Comparison of ENCODE assay signal across 8 cellular contexts in the genomic region with DNA sequence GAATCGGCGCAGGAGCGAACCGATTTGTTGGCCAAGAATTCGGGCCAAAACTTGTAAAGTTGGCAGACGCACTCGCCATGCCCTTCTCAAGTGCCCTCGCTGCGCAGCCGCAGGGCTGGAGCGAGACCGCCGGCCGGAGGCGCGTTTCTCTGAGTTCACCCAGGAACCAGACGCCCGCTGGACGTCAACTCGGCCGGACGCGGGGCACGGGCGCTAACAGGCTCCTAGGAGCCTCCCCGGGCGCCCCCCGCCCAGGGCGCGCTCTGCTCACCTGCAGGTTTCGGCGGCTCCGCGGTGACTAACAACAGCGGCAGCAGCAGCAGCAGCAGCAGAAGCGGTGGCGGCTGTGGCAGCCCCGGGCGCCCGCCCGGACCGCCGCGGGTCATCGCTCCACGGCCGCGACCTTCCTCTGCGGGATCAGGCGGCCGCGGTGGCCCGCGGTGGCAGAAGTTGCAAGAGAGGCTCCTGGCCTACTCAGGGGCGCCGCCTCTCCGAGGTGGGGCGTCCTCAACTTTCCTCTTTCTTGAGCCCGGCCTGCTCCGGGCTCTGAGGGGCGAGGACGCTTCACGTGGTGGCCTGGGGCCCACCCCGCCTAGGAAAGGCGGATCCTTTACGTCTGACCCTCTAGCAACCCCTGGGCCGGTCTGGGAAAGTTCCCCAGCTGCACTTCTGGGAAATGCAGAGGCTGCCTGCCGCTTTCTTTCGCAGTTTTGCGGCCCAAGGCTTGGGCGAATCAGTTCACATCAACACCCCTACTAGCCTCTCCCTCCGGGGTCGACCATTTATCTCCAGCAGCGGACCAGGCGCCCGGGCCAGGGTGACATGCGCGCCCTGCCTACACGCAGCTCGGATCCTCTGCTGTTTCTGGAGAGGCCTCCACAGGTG. TPM values are rescaled to one million over a fixed set of nuclear protein-coding genes. Genes with fewer than 3 reads are reported as not detected.
DNase-seq lines count a peak whose midpoint lies in the region; ATAC-seq and TF ChIP-seq lines count a peak whose summit lies in the region.

A gene with protein sequence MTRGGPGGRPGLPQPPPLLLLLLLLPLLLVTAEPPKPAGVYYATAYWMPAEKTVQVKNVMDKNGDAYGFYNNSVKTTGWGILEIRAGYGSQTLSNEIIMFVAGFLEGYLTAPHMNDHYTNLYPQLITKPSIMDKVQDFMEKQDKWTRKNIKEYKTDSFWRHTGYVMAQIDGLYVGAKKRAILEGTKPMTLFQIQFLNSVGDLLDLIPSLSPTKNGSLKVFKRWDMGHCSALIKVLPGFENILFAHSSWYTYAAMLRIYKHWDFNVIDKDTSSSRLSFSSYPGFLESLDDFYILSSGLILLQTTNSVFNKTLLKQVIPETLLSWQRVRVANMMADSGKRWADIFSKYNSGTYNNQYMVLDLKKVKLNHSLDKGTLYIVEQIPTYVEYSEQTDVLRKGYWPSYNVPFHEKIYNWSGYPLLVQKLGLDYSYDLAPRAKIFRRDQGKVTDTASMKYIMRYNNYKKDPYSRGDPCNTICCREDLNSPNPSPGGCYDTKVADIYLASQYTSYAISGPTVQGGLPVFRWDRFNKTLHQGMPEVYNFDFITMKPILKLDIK (minus strand): TSS at position 573 of the 885 bp plus-strand sequence. CDS start 187 bp downstream, at position 386.

- H3K4me3 ChIP-seq in AG04450 (ENCODE audit: low read depth, low read length) (peak within 1 kb of the TSS; percentile 45), brain microvascular endothelial cell (ENCODE audit: low read depth, low read length) (peak within 1 kb of the TSS; percentile 52), gastrocnemius medialis (peak within 1 kb of the TSS; percentile 63 to 73 (median 68))

- TF ChIP-seq CTCF in AG04450 (IDR thresholded peaks at IDR 0.05; ENCODE audit: low read depth, low read length) (no peak), brain microvascular endothelial cell (IDR thresholded peaks at IDR 0.05; ENCODE audit: low read depth, low read length, missing control alignments) (no peak), gastrocnemius medialis (IDR thresholded peaks at IDR 0.05 in 4 of 5, conservative IDR thresholded peaks at IDR 0.05 in 1 of 5) (no peak)

- TF ChIP-seq RAD21 in Ishikawa (IDR thresholded peaks at IDR 0.05; ENCODE audit: low read depth), result no peak

- no peak for TF ChIP-seq POLR2A in GM18505 (IDR thresholded peaks at IDR 0.05; ENCODE audit: borderline replicate concordance, extremely low read depth, insufficient read depth, insufficient read length)
- peak; percentile 71 to 80 for TF ChIP-seq POLR2A in gastrocnemius medialis (IDR thresholded peaks at IDR 0.05)

- peaks cover 5% of the 10 kb centered on the region; the same call in 1 of the 2 replicates for H3K9me3 ChIP-seq in AG04450 (ENCODE audit: control insufficient read depth, insufficient read depth, low read length)
- H3K9me3 ChIP-seq in gastrocnemius medialis, result no peaks in the 10 kb centered on the region

- H3K4me1 ChIP-seq in gastrocnemius medialis, result peaks cover 5 to 8% of the 10 kb centered on the region in 2 donors

- no peaks in the 10 kb centered on the region for H3K36me3 ChIP-seq in brain microvascular endothelial cell (replicated peaks)
- no peaks in the 10 kb centered on the region for H3K36me3 ChIP-seq in gastrocnemius medialis

- POLR2A ChIA-PET in AG04450 (lab: Yijun Ruan, JAX), result no interaction called here

- TF ChIP-seq EP300 in Ishikawa (IDR thresholded peaks at IDR 0.05; ENCODE audit: borderline replicate concordance), result no peak

- no peak within 1 kb of the TSS for H3K27ac ChIP-seq in AG04450 (ENCODE audit: low read depth, low read length)
- H3K27ac ChIP-seq in brain microvascular endothelial cell, result no peak within 1 kb of the TSS
- H3K27ac ChIP-seq in gastrocnemius medialis, result peak within 1 kb of the TSS; percentile 84 to 94 (median 89)

- intact Hi-C loops in gastrocnemius medialis (cut with DNase I; ENCODE audit: low total_unique reads), result loop anchor here (5.0 kb wide), 1 partner anchor 200 kb away; the partner anchor contains the start of gene ATF7IP

- in situ Hi-C loops in brain microvascular endothelial cell (cut with HindIII; ENCODE audit: low pct_ligation_motif_present, low sequenced_read_pairs), result no loop called here
- in situ Hi-C loops in gastrocnemius medialis (cut with MboI; ENCODE audit: low sequenced_read_pairs in 4 of 4), result no loop called here
- in situ Hi-C loops in KBM-7 (cut with MboI; ENCODE audit: low pct_unique_long_range_greater_than_20kb, low sequenced_read_pairs), result no loop called here

- H3K27me3 ChIP-seq in AG04450 (ENCODE audit: control insufficient read depth, insufficient read depth, low read length) (peaks cover 5% of the 10 kb centered on the region), brain microvascular endothelial cell (replicated peaks) (no peaks in the 10 kb centered on the region), gastrocnemius medialis (no peaks in the 10 kb centered on the region)

- CTCF ChIA-PET in AG04450 (lab: Charles Lee), result interaction anchor here (0.6 kb wide), 2 partner anchors 87 to 402 kb away, joined by 3 to 7 read pairs; no protein-coding TSS in a partner anchor

- DNase-seq in AG04450 (ENCODE audit: low read depth, low spot score), result no peak
- no peak for DNase-seq in brain microvascular endothelial cell
- peak; percentile 41 for DNase-seq in iris pigment epithelial cell (ENCODE audit: low read depth)
- peak; percentile 55 to 80 for DNase-seq in gastrocnemius medialis
- no peak for DNase-seq in KBM-7

- peak; percentile 60 for ATAC-seq in GM18505 (IDR thresholded peaks at IDR 0.05; ENCODE audit: unreplicated experiment)
- ATAC-seq in gastrocnemius medialis, result peak; percentile 87
- ATAC-seq in GM19467 (IDR thresholded peaks at IDR 0.05; ENCODE audit: unreplicated experiment), result no peak

TF ChIP-seq in Ishikawa, 13 proteins besides CTCF, POLR2A, EP300 and RAD21:
- peak; percentile 58; the same call in 1 of the 2 replicates for TF ChIP-seq ZBTB7A (IDR thresholded peaks at IDR 0.05; ENCODE audit: low read depth)
- TF ChIP-seq FOXM1 (IDR thresholded peaks at IDR 0.05; ENCODE audit: borderline replicate concordance, low read depth), result no peak
- no peak for TF ChIP-seq TEAD4 (IDR thresholded peaks at IDR 0.05)
- TF ChIP-seq, protein P1, sequence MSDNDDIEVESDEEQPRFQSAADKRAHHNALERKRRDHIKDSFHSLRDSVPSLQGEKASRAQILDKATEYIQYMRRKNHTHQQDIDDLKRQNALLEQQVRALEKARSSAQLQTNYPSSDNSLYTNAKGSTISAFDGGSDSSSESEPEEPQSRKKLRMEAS (IDR thresholded peaks at IDR 0.05), result no peak
- TF ChIP-seq TAF1 (IDR thresholded peaks at IDR 0.05; ENCODE audit: low read depth), result peak; percentile 61
- peak; percentile 10; the same call in 1 of the 2 replicates for TF ChIP-seq TCF12 (IDR thresholded peaks at IDR 0.05; ENCODE audit: low read depth)
- TF ChIP-seq YY1 (IDR thresholded peaks at IDR 0.05; ENCODE audit: low read depth), result no peak

RNA-seq across cellular contexts. Expression of the gene that starts here (rescaled TPM):
- 0.31 and 0.37 TPM in 2 replicates for polyA plus RNA-seq in AG04450 (2011; rRNA removed)
- polyA minus RNA-seq in AG04450 (2011; rRNA and poly(A)+ RNA removed), result 0.35 and 0.83 TPM in 2 replicates
- 1 to 10 TPM; 3.0 to 7.1 (median 5.8) TPM for total RNA-seq in gastrocnemius medialis

Comparison
In these comparisons a context has a peak if more than half of its experiments do, and no peak if none do; other contexts are left out.
1. DNase-seq: peak in iris pigment epithelial cell (single experiment) and gastrocnemius medialis (2 of 2); none in AG04450 (single experiment), brain microvascular endothelial cell (single experiment) and KBM-7 (single experiment).
2. H3K27ac ChIP-seq: peak in gastrocnemius medialis (4 of 4); none in AG04450 (single experiment) and brain microvascular endothelial cell (single experiment).
3. Peak in every context shown above with its lines, with median percentiles within 50 percentile points of each other: H3K4me3 ChIP-seq.